In genomic region chr7:17548014-17548653, GRCh38 we compare ENCODE assay signal across 1 cellular context.
TF ChIP-seq lines count a peak whose summit lies in the region.

No MANE protein-coding gene starts in this region.

TF ChIP-seq in HepG2, 621 proteins besides CTCF, POLR2A, EP300 and RAD21 (continued from another document):
- TF ChIP-seq ZNF784 (CRISPR knock-in tag; IDR thresholded peaks at IDR 0.05; ENCODE audit: borderline replicate concordance): no peak
- TF ChIP-seq SP4 (CRISPR knock-in tag; IDR thresholded peaks at IDR 0.05): no peak
- TF ChIP-seq ZSCAN12 (CRISPR knock-in tag; IDR thresholded peaks at IDR 0.05): no peak
- peak; percentile 53; the same call in 1 of the 2 replicates for TF ChIP-seq SMC3 (IDR thresholded peaks at IDR 0.05; ENCODE audit: low read length)
